ENCODE assay signal across 8 cellular contexts in genomic region chr5:44809215-44809955, GRCh38. TPM values are rescaled to one million over a fixed set of nuclear protein-coding genes. Genes with fewer than 3 reads are reported as not detected.
DNase-seq lines count a peak whose midpoint lies in the region; ATAC-seq and TF ChIP-seq lines count a peak whose summit lies in the region.

No MANE protein-coding gene starts in this region.

- no peaks in the 10 kb centered on the region; the same call in 1 of the 2 replicates for H3K9me3 ChIP-seq in AG04450 (ENCODE audit: control insufficient read depth, insufficient read depth, low read length)
- H3K9me3 ChIP-seq in ectodermal cell (ENCODE audit: control insufficient read depth, low read length), result no peaks in the 10 kb centered on the region

- no peaks in the 10 kb centered on the region for H3K27me3 Mint-ChIP-seq in activated CD4-positive, alpha-beta T cell treated with anti-CD3 and anti-CD28 coated beads, Interleukin-2, amount 10 ng/mL, durations not matched to agents 7 days and 5 days
- no peaks in the 10 kb centered on the region for H3K27me3 Mint-ChIP-seq in memory B cell

- peaks cover 30% of the 10 kb centered on the region for H3K36me3 Mint-ChIP-seq in activated CD4-positive, alpha-beta T cell treated with anti-CD3 and anti-CD28 coated beads, Interleukin-2, amount 10 ng/mL, durations not matched to agents 7 days and 5 days (ENCODE audit: low read depth)
- H3K36me3 Mint-ChIP-seq in memory B cell, result peaks cover 5% of the 10 kb centered on the region

- peaks cover under 1% of the 10 kb centered on the region for H3K36me3 ChIP-seq in ectodermal cell (ENCODE audit: control insufficient read depth, insufficient read depth, low read length)

- ATAC-seq in GM18861 (IDR thresholded peaks at IDR 0.05; ENCODE audit: unreplicated experiment), result peak; percentile 28
- peak; percentile 45 for ATAC-seq in HG03095 (IDR thresholded peaks at IDR 0.05; ENCODE audit: unreplicated experiment)
- peak; percentile 21 for ATAC-seq in memory B cell (ENCODE audit: low read depth)

- POLR2A ChIA-PET in AG04450 (lab: Yijun Ruan, JAX), result no interaction called here
- POLR2A ChIA-PET in activated CD4-positive, alpha-beta T cell treated with anti-CD3 and anti-CD28 coated beads, Interleukin-2, amount 10 ng/mL, durations not matched to agents 7 days and 5 days (lab: Charles Lee), result interaction anchor here (0.9 to 1.0 kb wide), 2 partner anchors 13 to 1325 kb away, joined by 3 read pairs; no protein-coding TSS in a partner anchor

- 0% methylated on average over 45 of the region's 45 CpGs for WGBS in ectodermal cell, 2 experiments

- no peaks in the 10 kb centered on the region for H3K4me1 ChIP-seq in ectodermal cell (ENCODE audit: control insufficient read depth, insufficient read depth, low read length)

- CTCF ChIA-PET in AG04450 (lab: Charles Lee), result no interaction called here
- CTCF ChIA-PET in activated CD4-positive, alpha-beta T cell treated with anti-CD3 and anti-CD28 coated beads, Interleukin-2, amount 10 ng/mL, durations not matched to agents 7 days and 5 days (lab: Charles Lee), result interaction anchor here (1.8 kb wide), 1 partner anchor 10 kb away, joined by 5 read pairs; no protein-coding TSS in a partner anchor

- peak overlapping the region; percentile 87 for H3K4me3 ChIP-seq in AG04450 (ENCODE audit: low read depth, low read length)
- peak overlapping the region; percentile 97 for H3K4me3 ChIP-seq in ectodermal cell (ENCODE audit: insufficient read depth, low read depth, low read length)

- TF ChIP-seq CTCF in AG04450 (IDR thresholded peaks at IDR 0.05; ENCODE audit: low read depth, low read length), result no peak

- H3K4me3 Mint-ChIP-seq in activated CD4-positive, alpha-beta T cell treated with anti-CD3 and anti-CD28 coated beads, Interleukin-2, amount 10 ng/mL, durations not matched to agents 7 days and 5 days, result peak overlapping the region; percentile 96
- peak overlapping the region; percentile 90 for H3K4me3 Mint-ChIP-seq in memory B cell

- H3K27me3 ChIP-seq in AG04450 (ENCODE audit: control insufficient read depth, insufficient read depth, low read length) (no peaks in the 10 kb centered on the region), ectodermal cell (ENCODE audit: control insufficient read depth, insufficient read depth, low read length, poor library complexity, severe bottlenecking) (no peaks in the 10 kb centered on the region)

- DNase-seq in AG04450 (ENCODE audit: low read depth, low spot score), result no peak
- DNase-seq in NCI-H2227 (lab: John Stamatoyannopoulos, UW; ENCODE audit: unreplicated experiment), result peak; percentile 67
- DNase-seq in activated CD4-positive, alpha-beta T cell treated with anti-CD3 and anti-CD28 coated beads, Interleukin-2, amount 10 ng/mL, durations not matched to agents 7 days and 5 days, result peak; percentile 55
- peak; percentile 14 to 18 for DNase-seq in memory B cell (ENCODE audit: low spot score in 2 of 2)
- DNase-seq in stimulated activated CD8-positive, alpha-beta memory T cell treated with anti-CD3 and anti-CD28 coated beads, Interleukin-12 subunit alpha, Interleukin-12 subunit beta, amount 100 ng/mL, for 4 hours (ENCODE audit: low read depth), result peak; percentile 19

- peak overlapping the region; percentile 79 for H3K27ac ChIP-seq in AG04450 (ENCODE audit: low read depth, low read length)
- peak overlapping the region; percentile 85 for H3K27ac ChIP-seq in ectodermal cell (ENCODE audit: insufficient read depth, low read depth, low read length, poor library complexity, severe bottlenecking)

- H3K27ac Mint-ChIP-seq in activated CD4-positive, alpha-beta T cell treated with anti-CD3 and anti-CD28 coated beads, Interleukin-2, amount 10 ng/mL, durations not matched to agents 7 days and 5 days, result peak overlapping the region; percentile 94
- peak overlapping the region; percentile 95 for H3K27ac Mint-ChIP-seq in memory B cell

- no peaks in the 10 kb centered on the region for H3K9me3 Mint-ChIP-seq in activated CD4-positive, alpha-beta T cell treated with anti-CD3 and anti-CD28 coated beads, Interleukin-2, amount 10 ng/mL, durations not matched to agents 7 days and 5 days
- H3K9me3 Mint-ChIP-seq in memory B cell, result no peaks in the 10 kb centered on the region

- H3K4me1 Mint-ChIP-seq in activated CD4-positive, alpha-beta T cell treated with anti-CD3 and anti-CD28 coated beads, Interleukin-2, amount 10 ng/mL, durations not matched to agents 7 days and 5 days, result peaks cover 35% of the 10 kb centered on the region
- peaks cover 15% of the 10 kb centered on the region for H3K4me1 Mint-ChIP-seq in memory B cell

RNA-seq across cellular contexts. Expression of gene MRPS30, which starts 0.6 kb away (rescaled TPM):
- polyA plus RNA-seq in AG04450 (2011; rRNA removed), result 29.1 and 36.3 TPM in 2 replicates
- 27.0 and 52.0 TPM in 2 replicates for polyA minus RNA-seq in AG04450 (2011; rRNA and poly(A)+ RNA removed)
- 10 to 100 TPM; 37.8 to 42.5 TPM for total RNA-seq in activated CD4-positive, alpha-beta T cell treated with anti-CD3 and anti-CD28 coated beads, Interleukin-2, amount 10 ng/mL, durations not matched to agents 7 days and 5 days
- 39.5 TPM for polyA plus RNA-seq in ectodermal cell (2013, experiment 1 of 4)
- polyA plus RNA-seq in ectodermal cell (2013, experiment 2 of 4), result 45.5 TPM
- polyA plus RNA-seq in ectodermal cell (2013, experiment 3 of 4), result 48.9 TPM
- polyA plus RNA-seq in ectodermal cell (2013, experiment 4 of 4), result 49.5 TPM
